Comparison of ENCODE assay signal across 1 cellular context in genomic region chr17:61425682-61426481, GRCh38.
TF ChIP-seq lines count a peak whose summit lies in the region.

No MANE protein-coding gene starts in this region.

TF ChIP-seq in HepG2, 621 proteins besides CTCF, POLR2A, EP300 and RAD21 (continued from another document and continues in another):
- TF ChIP-seq KLF15 (CRISPR knock-in tag; IDR thresholded peaks at IDR 0.05; ENCODE audit: borderline replicate concordance): no peak
- TF ChIP-seq ZSCAN29 (CRISPR knock-in tag; conservative IDR thresholded peaks at IDR 0.05): no peak; the same call in 1 of the 2 replicates
- 0 out of 2 replicates have a peak, but pooled peaks have one; percentile 64 for TF ChIP-seq HNRNPL (IDR thresholded peaks at IDR 0.05; ENCODE audit: low read depth, low read length)
- no peak for TF ChIP-seq SUZ12 (IDR thresholded peaks at IDR 0.05; ENCODE audit: low read depth, low read length)
- no peak for TF ChIP-seq JUN (CRISPR knock-in tag; IDR thresholded peaks at IDR 0.05)
- TF ChIP-seq, protein P1, sequence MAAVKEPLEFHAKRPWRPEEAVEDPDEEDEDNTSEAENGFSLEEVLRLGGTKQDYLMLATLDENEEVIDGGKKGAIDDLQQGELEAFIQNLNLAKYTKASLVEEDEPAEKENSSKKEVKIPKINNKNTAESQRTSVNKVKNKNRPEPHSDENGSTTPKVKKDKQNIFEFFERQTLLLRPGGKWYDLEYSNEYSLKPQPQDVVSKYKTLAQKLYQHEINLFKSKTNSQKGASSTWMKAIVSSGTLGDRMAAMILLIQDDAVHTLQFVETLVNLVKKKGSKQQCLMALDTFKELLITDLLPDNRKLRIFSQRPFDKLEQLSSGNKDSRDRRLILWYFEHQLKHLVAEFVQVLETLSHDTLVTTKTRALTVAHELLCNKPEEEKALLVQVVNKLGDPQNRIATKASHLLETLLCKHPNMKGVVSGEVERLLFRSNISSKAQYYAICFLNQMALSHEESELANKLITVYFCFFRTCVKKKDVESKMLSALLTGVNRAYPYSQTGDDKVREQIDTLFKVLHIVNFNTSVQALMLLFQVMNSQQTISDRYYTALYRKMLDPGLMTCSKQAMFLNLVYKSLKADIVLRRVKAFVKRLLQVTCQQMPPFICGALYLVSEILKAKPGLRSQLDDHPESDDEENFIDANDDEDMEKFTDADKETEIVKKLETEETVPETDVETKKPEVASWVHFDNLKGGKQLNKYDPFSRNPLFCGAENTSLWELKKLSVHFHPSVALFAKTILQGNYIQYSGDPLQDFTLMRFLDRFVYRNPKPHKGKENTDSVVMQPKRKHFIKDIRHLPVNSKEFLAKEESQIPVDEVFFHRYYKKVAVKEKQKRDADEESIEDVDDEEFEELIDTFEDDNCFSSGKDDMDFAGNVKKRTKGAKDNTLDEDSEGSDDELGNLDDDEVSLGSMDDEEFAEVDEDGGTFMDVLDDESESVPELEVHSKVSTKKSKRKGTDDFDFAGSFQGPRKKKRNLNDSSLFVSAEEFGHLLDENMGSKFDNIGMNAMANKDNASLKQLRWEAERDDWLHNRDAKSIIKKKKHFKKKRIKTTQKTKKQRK (IDR thresholded peaks at IDR 0.05; ENCODE audit: low read length): no peak
- no peak for TF ChIP-seq SRSF9 (IDR thresholded peaks at IDR 0.05; ENCODE audit: borderline replicate concordance, insufficient read depth, low read depth, low read length, poor library complexity, severe bottlenecking)
- peak; percentile 37 for TF ChIP-seq YY1 (IDR thresholded peaks at IDR 0.05; ENCODE audit: insufficient read depth, insufficient replicate concordance, low read depth, low read length)
- TF ChIP-seq KLF12 (CRISPR knock-in tag; IDR thresholded peaks at IDR 0.05; ENCODE audit: borderline replicate concordance): no peak
- TF ChIP-seq U2AF2 (IDR thresholded peaks at IDR 0.05; ENCODE audit: low read depth, low read length): no peak
- TF ChIP-seq KLF9 (CRISPR knock-in tag; IDR thresholded peaks at IDR 0.05; ENCODE audit: low read depth): no peak
- TF ChIP-seq HCFC1 (IDR thresholded peaks at IDR 0.05; ENCODE audit: low read depth, low read length): no peak
- TF ChIP-seq ZNF282 (IDR thresholded peaks at IDR 0.05; ENCODE audit: partially characterized antibody): no peak
- TF ChIP-seq ZNF670 (CRISPR knock-in tag; IDR thresholded peaks at IDR 0.05; ENCODE audit: borderline replicate concordance): no peak
- TF ChIP-seq ZNF773 (CRISPR knock-in tag; IDR thresholded peaks at IDR 0.05; ENCODE audit: borderline replicate concordance): no peak
- no peak for TF ChIP-seq PLRG1 (conservative IDR thresholded peaks at IDR 0.05)
- no peak for TF ChIP-seq TEAD2 (CRISPR knock-in tag; IDR thresholded peaks at IDR 0.05)
- TF ChIP-seq, protein P2, sequence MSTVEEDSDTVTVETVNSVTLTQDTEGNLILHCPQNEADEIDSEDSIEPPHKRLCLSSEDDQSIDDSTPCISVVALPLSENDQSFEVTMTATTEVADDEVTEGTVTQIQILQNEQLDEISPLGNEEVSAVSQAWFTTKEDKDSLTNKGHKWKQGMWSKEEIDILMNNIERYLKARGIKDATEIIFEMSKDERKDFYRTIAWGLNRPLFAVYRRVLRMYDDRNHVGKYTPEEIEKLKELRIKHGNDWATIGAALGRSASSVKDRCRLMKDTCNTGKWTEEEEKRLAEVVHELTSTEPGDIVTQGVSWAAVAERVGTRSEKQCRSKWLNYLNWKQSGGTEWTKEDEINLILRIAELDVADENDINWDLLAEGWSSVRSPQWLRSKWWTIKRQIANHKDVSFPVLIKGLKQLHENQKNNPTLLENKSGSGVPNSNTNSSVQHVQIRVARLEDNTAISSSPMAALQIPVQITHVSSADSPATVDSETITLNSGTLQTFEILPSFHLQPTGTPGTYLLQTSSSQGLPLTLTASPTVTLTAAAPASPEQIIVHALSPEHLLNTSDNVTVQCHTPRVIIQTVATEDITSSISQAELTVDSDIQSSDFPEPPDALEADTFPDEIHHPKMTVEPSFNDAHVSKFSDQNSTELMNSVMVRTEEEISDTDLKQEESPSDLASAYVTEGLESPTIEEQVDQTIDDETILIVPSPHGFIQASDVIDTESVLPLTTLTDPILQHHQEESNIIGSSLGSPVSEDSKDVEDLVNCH (CRISPR knock-in tag; IDR thresholded peaks at IDR 0.05): no peak
- TF ChIP-seq, protein P3, sequence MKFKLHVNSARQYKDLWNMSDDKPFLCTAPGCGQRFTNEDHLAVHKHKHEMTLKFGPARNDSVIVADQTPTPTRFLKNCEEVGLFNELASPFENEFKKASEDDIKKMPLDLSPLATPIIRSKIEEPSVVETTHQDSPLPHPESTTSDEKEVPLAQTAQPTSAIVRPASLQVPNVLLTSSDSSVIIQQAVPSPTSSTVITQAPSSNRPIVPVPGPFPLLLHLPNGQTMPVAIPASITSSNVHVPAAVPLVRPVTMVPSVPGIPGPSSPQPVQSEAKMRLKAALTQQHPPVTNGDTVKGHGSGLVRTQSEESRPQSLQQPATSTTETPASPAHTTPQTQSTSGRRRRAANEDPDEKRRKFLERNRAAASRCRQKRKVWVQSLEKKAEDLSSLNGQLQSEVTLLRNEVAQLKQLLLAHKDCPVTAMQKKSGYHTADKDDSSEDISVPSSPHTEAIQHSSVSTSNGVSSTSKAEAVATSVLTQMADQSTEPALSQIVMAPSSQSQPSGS (CRISPR knock-in tag; IDR thresholded peaks at IDR 0.05): peak; percentile 60; the same call in 1 of the 2 replicates
- no peak for TF ChIP-seq MBD4 (IDR thresholded peaks at IDR 0.05; ENCODE audit: borderline replicate concordance, low read length)
- no peak for TF ChIP-seq CENPX (CRISPR knock-in tag; IDR thresholded peaks at IDR 0.05)
- no peak for TF ChIP-seq CCAR2 (optimal IDR thresholded peaks at IDR 0.05; ENCODE audit: low read depth, low read length)
- TF ChIP-seq, protein P4, sequence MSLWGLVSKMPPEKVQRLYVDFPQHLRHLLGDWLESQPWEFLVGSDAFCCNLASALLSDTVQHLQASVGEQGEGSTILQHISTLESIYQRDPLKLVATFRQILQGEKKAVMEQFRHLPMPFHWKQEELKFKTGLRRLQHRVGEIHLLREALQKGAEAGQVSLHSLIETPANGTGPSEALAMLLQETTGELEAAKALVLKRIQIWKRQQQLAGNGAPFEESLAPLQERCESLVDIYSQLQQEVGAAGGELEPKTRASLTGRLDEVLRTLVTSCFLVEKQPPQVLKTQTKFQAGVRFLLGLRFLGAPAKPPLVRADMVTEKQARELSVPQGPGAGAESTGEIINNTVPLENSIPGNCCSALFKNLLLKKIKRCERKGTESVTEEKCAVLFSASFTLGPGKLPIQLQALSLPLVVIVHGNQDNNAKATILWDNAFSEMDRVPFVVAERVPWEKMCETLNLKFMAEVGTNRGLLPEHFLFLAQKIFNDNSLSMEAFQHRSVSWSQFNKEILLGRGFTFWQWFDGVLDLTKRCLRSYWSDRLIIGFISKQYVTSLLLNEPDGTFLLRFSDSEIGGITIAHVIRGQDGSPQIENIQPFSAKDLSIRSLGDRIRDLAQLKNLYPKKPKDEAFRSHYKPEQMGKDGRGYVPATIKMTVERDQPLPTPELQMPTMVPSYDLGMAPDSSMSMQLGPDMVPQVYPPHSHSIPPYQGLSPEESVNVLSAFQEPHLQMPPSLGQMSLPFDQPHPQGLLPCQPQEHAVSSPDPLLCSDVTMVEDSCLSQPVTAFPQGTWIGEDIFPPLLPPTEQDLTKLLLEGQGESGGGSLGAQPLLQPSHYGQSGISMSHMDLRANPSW (CRISPR knock-in tag; IDR thresholded peaks at IDR 0.05; ENCODE audit: borderline replicate concordance): no peak
- TF ChIP-seq GATAD1 (CRISPR knock-in tag; IDR thresholded peaks at IDR 0.05): no peak
- TF ChIP-seq, protein P5, sequence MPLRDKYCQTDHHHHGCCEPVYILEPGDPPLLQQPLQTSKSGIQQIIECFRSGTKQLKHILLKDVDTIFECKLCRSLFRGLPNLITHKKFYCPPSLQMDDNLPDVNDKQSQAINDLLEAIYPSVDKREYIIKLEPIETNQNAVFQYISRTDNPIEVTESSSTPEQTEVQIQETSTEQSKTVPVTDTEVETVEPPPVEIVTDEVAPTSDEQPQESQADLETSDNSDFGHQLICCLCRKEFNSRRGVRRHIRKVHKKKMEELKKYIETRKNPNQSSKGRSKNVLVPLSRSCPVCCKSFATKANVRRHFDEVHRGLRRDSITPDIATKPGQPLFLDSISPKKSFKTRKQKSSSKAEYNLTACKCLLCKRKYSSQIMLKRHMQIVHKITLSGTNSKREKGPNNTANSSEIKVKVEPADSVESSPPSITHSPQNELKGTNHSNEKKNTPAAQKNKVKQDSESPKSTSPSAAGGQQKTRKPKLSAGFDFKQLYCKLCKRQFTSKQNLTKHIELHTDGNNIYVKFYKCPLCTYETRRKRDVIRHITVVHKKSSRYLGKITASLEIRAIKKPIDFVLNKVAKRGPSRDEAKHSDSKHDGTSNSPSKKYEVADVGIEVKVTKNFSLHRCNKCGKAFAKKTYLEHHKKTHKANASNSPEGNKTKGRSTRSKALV (CRISPR knock-in tag; IDR thresholded peaks at IDR 0.05): no peak
- TF ChIP-seq ZC3H4 (CRISPR knock-in tag; IDR thresholded peaks at IDR 0.05; ENCODE audit: borderline replicate concordance): no peak
- TF ChIP-seq ZNF546 (CRISPR knock-in tag; conservative IDR thresholded peaks at IDR 0.05): no peak
- TF ChIP-seq, protein P6, sequence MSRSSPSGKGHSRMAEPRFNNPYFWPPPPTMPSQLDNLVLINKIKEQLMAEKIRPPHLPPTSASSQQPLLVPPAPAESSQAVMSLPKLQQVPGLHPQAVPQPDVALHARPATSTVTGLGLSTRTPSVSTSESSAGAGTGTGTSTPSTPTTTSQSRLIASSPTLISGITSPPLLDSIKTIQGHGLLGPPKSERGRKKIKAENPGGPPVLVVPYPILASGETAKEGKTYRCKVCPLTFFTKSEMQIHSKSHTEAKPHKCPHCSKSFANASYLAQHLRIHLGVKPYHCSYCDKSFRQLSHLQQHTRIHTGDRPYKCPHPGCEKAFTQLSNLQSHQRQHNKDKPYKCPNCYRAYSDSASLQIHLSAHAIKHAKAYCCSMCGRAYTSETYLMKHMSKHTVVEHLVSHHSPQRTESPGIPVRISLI (CRISPR knock-in tag; IDR thresholded peaks at IDR 0.05; ENCODE audit: borderline replicate concordance): peak; percentile 87; the same call in 1 of the 2 replicates
- no peak for TF ChIP-seq ARNT (IDR thresholded peaks at IDR 0.05)
- TF ChIP-seq ZNF672 (CRISPR knock-in tag; IDR thresholded peaks at IDR 0.05): no peak
- 0 out of 2 replicates have a peak, but pooled peaks have one; percentile 1 for TF ChIP-seq ZNF138 (CRISPR knock-in tag; IDR thresholded peaks at IDR 0.05; ENCODE audit: low read depth)
- TF ChIP-seq KMT2A (CRISPR knock-in tag; IDR thresholded peaks at IDR 0.05): no peak
- no peak for TF ChIP-seq RBFOX2 (IDR thresholded peaks at IDR 0.05; ENCODE audit: low read depth, low read length)
- no peak for TF ChIP-seq ZNF33A (CRISPR knock-in tag; IDR thresholded peaks at IDR 0.05; ENCODE audit: borderline replicate concordance)
- TF ChIP-seq SMAD9 (CRISPR knock-in tag; IDR thresholded peaks at IDR 0.05): no peak
- no peak for TF ChIP-seq ZNF609 (CRISPR knock-in tag; IDR thresholded peaks at IDR 0.05; ENCODE audit: borderline replicate concordance)
- no peak for TF ChIP-seq SP140L (CRISPR knock-in tag; IDR thresholded peaks at IDR 0.05; ENCODE audit: borderline replicate concordance)
- no peak for TF ChIP-seq ZNF713 (CRISPR knock-in tag; IDR thresholded peaks at IDR 0.05)
- TF ChIP-seq, protein P7, sequence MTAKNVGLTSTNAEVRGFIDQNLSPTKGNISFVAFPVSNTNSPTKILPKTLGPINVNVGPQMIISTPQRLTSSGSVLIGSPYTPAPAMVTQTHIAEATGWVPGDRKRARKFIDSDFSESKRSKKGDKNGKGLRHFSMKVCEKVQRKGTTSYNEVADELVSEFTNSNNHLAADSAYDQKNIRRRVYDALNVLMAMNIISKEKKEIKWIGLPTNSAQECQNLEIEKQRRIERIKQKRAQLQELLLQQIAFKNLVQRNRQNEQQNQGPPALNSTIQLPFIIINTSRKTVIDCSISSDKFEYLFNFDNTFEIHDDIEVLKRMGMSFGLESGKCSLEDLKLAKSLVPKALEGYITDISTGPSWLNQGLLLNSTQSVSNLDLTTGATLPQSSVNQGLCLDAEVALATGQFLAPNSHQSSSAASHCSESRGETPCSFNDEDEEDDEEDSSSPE (CRISPR knock-in tag; IDR thresholded peaks at IDR 0.05): no peak
- TF ChIP-seq RFXANK (CRISPR knock-in tag; IDR thresholded peaks at IDR 0.05): no peak
- TF ChIP-seq CHD2 (IDR thresholded peaks at IDR 0.05; ENCODE audit: low read depth, low read length): no peak
- TF ChIP-seq DBP (CRISPR knock-in tag; IDR thresholded peaks at IDR 0.05; ENCODE audit: not compliant biosample characterization): no peak
- TF ChIP-seq RARG (CRISPR knock-in tag; IDR thresholded peaks at IDR 0.05; ENCODE audit: low read depth): no peak
